Comparison of ENCODE assay signal across 17 cellular contexts in genomic region chr1:27755286-27755685, GRCh38. TPM values are rescaled to one million over a fixed set of nuclear protein-coding genes. Genes with fewer than 3 reads are reported as not detected.
DNase-seq lines count a peak whose midpoint lies in the region; ATAC-seq and TF ChIP-seq lines count a peak whose summit lies in the region.
"Had no signal": no experiment of that assay in that cellular context is flagged by ENCODE, and none has a peak within 500 bp of the region (broad histone marks: within the 10 kb centered on the region; RNA-seq: fewer than 3 reads in every experiment).

No MANE protein-coding gene starts in this region.

- H3K27me3 ChIP-seq in left ventricle myocardium inferior (ENCODE audit: low read depth) (no peaks in the 10 kb centered on the region), right atrium auricular region (no peaks in the 10 kb centered on the region)

- no peaks in the 10 kb centered on the region for H3K4me1 Mint-ChIP-seq in progenitor cell of endocrine pancreas (ENCODE audit: low read depth)

- no peak overlapping the region for H3K4me3 Mint-ChIP-seq in progenitor cell of endocrine pancreas (ENCODE audit: low read depth)
- H3K4me3 Mint-ChIP-seq: CD4-positive, CD25-positive, alpha-beta regulatory T cell; HFFc6 had no signal

- H3K9me3 Mint-ChIP-seq in progenitor cell of endocrine pancreas (ENCODE audit: low read depth), result no peaks in the 10 kb centered on the region
- H3K9me3 Mint-ChIP-seq: CD4-positive, CD25-positive, alpha-beta regulatory T cell; HFFc6 had no signal

- no peaks in the 10 kb centered on the region for H3K9me3 ChIP-seq in left ventricle myocardium inferior (replicated peaks)
- no peaks in the 10 kb centered on the region for H3K9me3 ChIP-seq in right atrium auricular region
- H3K9me3 ChIP-seq: A549 had no signal

- ATAC-seq in GM19324 (IDR thresholded peaks at IDR 0.05; ENCODE audit: low FRiP score, unreplicated experiment) (no peak), HG02623 (IDR thresholded peaks at IDR 0.05; ENCODE audit: unreplicated experiment) (no peak)
- ATAC-seq: A549 had no signal

- H3K4me3 ChIP-seq in left ventricle myocardium inferior (no peak overlapping the region), right atrium auricular region (no peak overlapping the region)
- H3K4me3 ChIP-seq: A549 had no signal

- peaks cover 13% of the 10 kb centered on the region for H3K36me3 Mint-ChIP-seq in progenitor cell of endocrine pancreas (ENCODE audit: insufficient read depth)

- TF ChIP-seq CTCF in left ventricle myocardium inferior (IDR thresholded peaks at IDR 0.05; ENCODE audit: borderline replicate concordance) (no peak), right atrium auricular region (IDR thresholded peaks at IDR 0.05) (no peak), progenitor cell of endocrine pancreas (IDR thresholded peaks at IDR 0.05; ENCODE audit: unreplicated experiment) (no peak)

- intact Hi-C loops in left ventricle myocardium inferior (cut with micrococcal nuclease), result no loop called here

- H3K4me1 ChIP-seq in left ventricle myocardium inferior (peaks cover 15% of the 10 kb centered on the region), right atrium auricular region (no peaks in the 10 kb centered on the region)
- H3K4me1 ChIP-seq: A549 had no signal

- H3K36me3 ChIP-seq in left ventricle myocardium inferior, result peaks cover 77% of the 10 kb centered on the region
- H3K36me3 ChIP-seq in right atrium auricular region, result peaks cover 59% of the 10 kb centered on the region

- peak overlapping the region; percentile 78 for H3K27ac Mint-ChIP-seq in progenitor cell of endocrine pancreas
- H3K27ac Mint-ChIP-seq: CD4-positive, CD25-positive, alpha-beta regulatory T cell; HFFc6 had no signal

- DNase-seq in left ventricle myocardium inferior, result no peak
- no peak for DNase-seq in right atrium auricular region (ENCODE audit: low spot score)
- peak; percentile 6 for DNase-seq in cerebellar cortex (ENCODE audit: low spot score)
- no peak for DNase-seq in progenitor cell of endocrine pancreas (ENCODE audit: low spot score, unreplicated experiment)
- no peak for DNase-seq in D341Med (ENCODE audit: low spot score)
- DNase-seq: AML-193; CD4-positive, CD25-positive, alpha-beta regulatory T cell; DMS79 treated with DMSO at 0.1 percent for 48 hours; GF-D8; HFFc6; NCI-H1417 treated with DMSO at 0.1 percent for 48 hours; NCI-H2029 treated with DMSO at 0.1 percent for 48 hours; NCI-H524; SIG-M5 had no signal

- H3K27me3 Mint-ChIP-seq in progenitor cell of endocrine pancreas, result no peaks in the 10 kb centered on the region
- H3K27me3 Mint-ChIP-seq: CD4-positive, CD25-positive, alpha-beta regulatory T cell had no signal

- H3K27ac ChIP-seq in left ventricle myocardium inferior (replicated peaks) (peak overlapping the region; percentile 55), right atrium auricular region (no peak overlapping the region)
- H3K27ac ChIP-seq: A549 had no signal

RNA-seq across cellular contexts. Expression of gene STX12, which starts 17.7 kb away (rescaled TPM):
- total RNA-seq in left ventricle myocardium inferior (22.0 TPM), right atrium auricular region (10 to 100 TPM; 24.6 to 31.6 TPM), progenitor cell of endocrine pancreas (24.3 and 26.1 TPM in 2 replicates)

RNA-seq across cellular contexts. Expression of gene FAM76A, which starts 29.5 kb away (rescaled TPM):
- total RNA-seq in left ventricle myocardium inferior, result 9.9 TPM
- total RNA-seq in right atrium auricular region, result 10 to 100 TPM in 1 of 2 donors, 1 to 10 TPM in 1; 9.8 to 11.3 TPM
- total RNA-seq in progenitor cell of endocrine pancreas, result 14.7 and 15.2 TPM in 2 replicates
